In the genomic region with DNA sequence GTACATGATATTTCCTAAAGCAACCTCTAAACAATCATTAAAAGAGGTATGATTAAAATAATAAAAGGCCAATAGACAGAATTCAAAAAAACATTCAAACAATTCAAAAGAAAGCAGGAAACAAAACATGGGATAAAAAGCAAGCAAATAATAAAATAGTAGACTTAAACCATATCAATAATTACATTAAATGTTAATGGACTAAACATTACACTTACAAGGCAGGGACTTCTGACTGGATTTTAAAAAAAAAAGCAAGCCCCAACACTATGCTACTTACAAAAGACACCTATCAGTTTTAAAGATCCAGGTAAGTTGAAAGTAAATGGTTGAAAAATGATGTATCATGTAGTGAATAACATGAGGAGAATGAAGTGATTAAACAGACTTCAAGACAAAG, we compare ENCODE assay signal across 10 cellular contexts.
"Had no signal": no experiment of that assay in that cellular context is flagged by ENCODE, and none has a peak within 500 bp of the region (broad histone marks: within the 10 kb centered on the region; RNA-seq: fewer than 3 reads in every experiment).

No MANE protein-coding gene starts in this region.

- FAIRE-seq: H1, H54, HepG2 had no signal

- H3K9me3 Mint-ChIP-seq: GM23338 had no signal

- H3K4me2 ChIP-seq: GM23338, KMS-11 had no signal

- H2AFZ ChIP-seq: GM23338 had no signal

- H3K27ac ChIP-seq: HL-60, KMS-11 had no signal

- H3K4me3 ChIP-seq: GM23338 had no signal

- H3K9ac ChIP-seq: KMS-11 had no signal

- DNase-seq: H9, HCEC 1CT, HFFc6, KBM-7 had no signal

- H3K4me1 Mint-ChIP-seq: GM23338, H9 had no signal

- ATAC-seq: GM23338, HepG2 had no signal

- H3K27ac Mint-ChIP-seq: GM23338, H9, HFFc6 had no signal

- H3K4me3 Mint-ChIP-seq: GM23338, H9, HFFc6 had no signal
